ENCODE assay signal across 20 cellular contexts in genomic region chr22:17769716-17770082, GRCh38. TPM values are rescaled to one million over a fixed set of nuclear protein-coding genes. Genes with fewer than 3 reads are reported as not detected.
DNase-seq lines count a peak whose midpoint lies in the region; ATAC-seq, FAIRE-seq and TF ChIP-seq lines count a peak whose summit lies in the region.
"Had no signal": no experiment of that assay in that cellular context is flagged by ENCODE, and none has a peak within 500 bp of the region (broad histone marks: within the 10 kb centered on the region; RNA-seq: fewer than 3 reads in every experiment).

No MANE protein-coding gene starts in this region.

- no peak overlapping the region for H3K56ac ChIP-seq in H1 (replicated peaks; ENCODE audit: insufficient read length, low read depth, low read length)

- no peaks in the 10 kb centered on the region for H3K36me3 ChIP-seq in CD4-positive, CD25-positive, alpha-beta regulatory T cell (ENCODE audit: control insufficient read depth, insufficient read depth, low read length)
- peaks cover 36% of the 10 kb centered on the region for H3K36me3 ChIP-seq in KOPT-K1 (ENCODE audit: insufficient read depth, low read length)
- no peaks in the 10 kb centered on the region for H3K36me3 ChIP-seq in H1 (ENCODE audit: control insufficient read depth in 2 of 4, insufficient read depth in 4 of 4, low read length in 3 of 4)
- peaks cover 15% of the 10 kb centered on the region for H3K36me3 ChIP-seq in neutrophil
- no peaks in the 10 kb centered on the region; the same call in 1 of the 2 replicates for H3K36me3 ChIP-seq in Karpas-422 (ENCODE audit: insufficient read depth, low read length)
- H3K36me3 ChIP-seq: brain microvascular endothelial cell, esophagus squamous epithelium, gastrocnemius medialis, ovary had no signal

- H3K4me1 ChIP-seq in CD4-positive, CD25-positive, alpha-beta regulatory T cell (ENCODE audit: control insufficient read depth, insufficient read depth, low read length, poor library complexity, severe bottlenecking): peaks cover 47% of the 10 kb centered on the region
- H3K4me1 ChIP-seq in H1 (replicated peaks in 1 of 4; ENCODE audit: control insufficient read depth in 3 of 4, insufficient read depth in 4 of 4, low read length in 3 of 4) (peaks cover 5 to 15% (median 12%) of the 10 kb centered on the region in 4 experiments), neutrophil (ENCODE audit: control insufficient read depth in 1 of 2, insufficient read depth in 1 of 2, low read depth in 1 of 2, low read length in 1 of 2) (peaks cover 68 to 69% of the 10 kb centered on the region in 2 experiments), Karpas-422 (ENCODE audit: low read length) (peaks cover 22% of the 10 kb centered on the region)

- no peak overlapping the region for H3K14ac ChIP-seq in H1 (ENCODE audit: insufficient read length)

- no peaks in the 10 kb centered on the region for H3K9me3 ChIP-seq in CD4-positive, CD25-positive, alpha-beta regulatory T cell (ENCODE audit: control insufficient read depth in 2 of 2, low read length in 2 of 2)
- H3K9me3 ChIP-seq in KOPT-K1 (ENCODE audit: insufficient read depth, low read length, poor library complexity, severe bottlenecking) (no peaks in the 10 kb centered on the region), H1 (ENCODE audit: insufficient read depth in 2 of 2, low read depth in 1 of 2, low read length in 1 of 2) (no peaks in the 10 kb centered on the region), neutrophil (no peaks in the 10 kb centered on the region), Karpas-422 (ENCODE audit: low read length) (no peaks in the 10 kb centered on the region)
- H3K9me3 ChIP-seq: esophagus squamous epithelium, gastrocnemius medialis, ovary had no signal

- H2AK5ac ChIP-seq in H1 (ENCODE audit: low read depth, low read length): no peak overlapping the region

- no peak overlapping the region for H2BK20ac ChIP-seq in H1 (ENCODE audit: low read length)

- H3K27me3 Mint-ChIP-seq in CD4-positive, CD25-positive, alpha-beta regulatory T cell: peaks cover 5% of the 10 kb centered on the region

- H3K23ac ChIP-seq in H1 (ENCODE audit: insufficient read length): no peak overlapping the region

- H2BK15ac ChIP-seq in H1 (ENCODE audit: low read length): no peak overlapping the region

- TF ChIP-seq POLR2A in H1 (IDR thresholded peaks at IDR 0.05; ENCODE audit: control extremely low read depth in 1 of 2, low read depth in 2 of 2, low read length in 2 of 2): no peak

- FAIRE-seq in H1 (lab: Jason Lieb, UNC): no peak
- FAIRE-seq: GM12891 had no signal

- POLR2A ChIA-PET in H1 (lab: Charles Lee; ENCODE audit: partially characterized antibody): interaction anchor here (1.0 to 1.6 kb wide), 2 partner anchors 17 to 24 kb away, joined by 4 read pairs; no protein-coding TSS in a partner anchor

- H4K91ac ChIP-seq in H1 (replicated peaks; ENCODE audit: insufficient read length, low read length): no peak overlapping the region

- no peak overlapping the region for H3K4ac ChIP-seq in H1 (replicated peaks; ENCODE audit: insufficient read length, low read depth, low read length)

- peaks cover 5% of the 10 kb centered on the region for H3K36me3 Mint-ChIP-seq in CD4-positive, CD25-positive, alpha-beta regulatory T cell
- H3K36me3 Mint-ChIP-seq: IgD-negative memory B cell had no signal

- H3K27ac ChIP-seq in CD4-positive, CD25-positive, alpha-beta regulatory T cell (ENCODE audit: insufficient read depth, low read length, poor library complexity, severe bottlenecking): no peak overlapping the region
- H3K27ac ChIP-seq in KOPT-K1 (ENCODE audit: low read depth, low read length, poor library complexity, severe bottlenecking) (peak overlapping the region; percentile 22), H1 (ENCODE audit: low read depth, low read length) (no peak overlapping the region), neutrophil (peak overlapping the region; percentile 100), Karpas-422 (ENCODE audit: low read length) (no peak overlapping the region)
- H3K27ac ChIP-seq: brain microvascular endothelial cell, C4-2B, esophagus squamous epithelium, ovary had no signal

- no peak overlapping the region for H2BK120ac ChIP-seq in H1 (replicated peaks; ENCODE audit: low read depth, low read length)

- no peak overlapping the region for H3K4me3 ChIP-seq in CD4-positive, CD25-positive, alpha-beta regulatory T cell (ENCODE audit: low read depth, low read length)
- no peak overlapping the region for H3K4me3 ChIP-seq in H1 (ENCODE audit: extremely low read depth in 1 of 4, insufficient read depth in 2 of 4, low read depth in 3 of 4, low read length in 4 of 4)
- peak overlapping the region; percentile 87 to 99 for H3K4me3 ChIP-seq in neutrophil (ENCODE audit: low read depth in 1 of 2, low read length in 1 of 2)
- no peak overlapping the region for H3K4me3 ChIP-seq in Karpas-422 (ENCODE audit: low read length)
- H3K4me3 ChIP-seq: esophagus squamous epithelium, gastrocnemius medialis, ovary had no signal

- H4K8ac ChIP-seq in H1 (ENCODE audit: extremely low read depth, insufficient read depth, low read length): peak overlapping the region; percentile 41

- TF ChIP-seq CTCF in H1 (IDR thresholded peaks at IDR 0.05; ENCODE audit: control extremely low read depth in 1 of 3, insufficient read depth in 1 of 3, low read depth in 1 of 3, low read length in 3 of 3) (no peak), neutrophil (IDR thresholded peaks at IDR 0.05) (no peak)

- H3K9me3 Mint-ChIP-seq in CD4-positive, CD25-positive, alpha-beta regulatory T cell: no peaks in the 10 kb centered on the region
- H3K9me3 Mint-ChIP-seq: endodermal cell, IgD-negative memory B cell had no signal

- no peak for DNase-seq in CD4-positive, CD25-positive, alpha-beta regulatory T cell
- no peak for DNase-seq in H1 (ENCODE audit: low read depth in 1 of 2, low spot score in 2 of 2)
- no peak for DNase-seq in NCI-H2029 (lab: John Stamatoyannopoulos, UW)
- no peak for DNase-seq in Karpas-422
- DNase-seq: ACHN, brain microvascular endothelial cell, DMS79, esophagus squamous epithelium, gastrocnemius medialis, islet precursor cell, ovary had no signal

- no peak overlapping the region for H4K5ac ChIP-seq in H1 (ENCODE audit: insufficient read length, low read depth, low read length)

- no peak for TF ChIP-seq RAD21 in H1 (IDR thresholded peaks at IDR 0.05 in 1 of 2, conservative IDR thresholded peaks at IDR 0.05 in 1 of 2; ENCODE audit: low read depth in 2 of 2, low read length in 2 of 2)

- H3K79me2 ChIP-seq in H1 (ENCODE audit: control insufficient read depth in 1 of 2, insufficient read depth in 2 of 2, low read length in 2 of 2): peaks cover 0 to 53% of the 10 kb centered on the region in 2 experiments; a peak in 1 of 4 replicates
- peaks cover 88% of the 10 kb centered on the region for H3K79me2 ChIP-seq in Karpas-422 (ENCODE audit: low read length)

- CTCF ChIA-PET in H1 (lab: Charles Lee; ENCODE audit: partially characterized antibody): interaction anchor here (0.8 to 4.9 kb wide), 7 partner anchors 12 to 27 kb away, joined by 3 to 36 read pairs (median 5); no protein-coding TSS in a partner anchor

- no peaks in the 10 kb centered on the region for H3K27me3 ChIP-seq in CD4-positive, CD25-positive, alpha-beta regulatory T cell (ENCODE audit: control insufficient read depth, insufficient read depth, low read length)
- H3K27me3 ChIP-seq in H1 (replicated peaks in 1 of 4; ENCODE audit: control insufficient read depth in 3 of 4, extremely low read depth in 1 of 4, insufficient read depth in 3 of 4, low read length in 3 of 4) (no peaks in the 10 kb centered on the region), neutrophil (no peaks in the 10 kb centered on the region), Karpas-422 (ENCODE audit: low read length) (no peaks in the 10 kb centered on the region)
- H3K27me3 ChIP-seq: brain microvascular endothelial cell, esophagus squamous epithelium, gastrocnemius medialis, ovary had no signal

- peak overlapping the region in 2 of 4 donors; percentile 6 to 73 for H3K4me3 Mint-ChIP-seq in CD4-positive, CD25-positive, alpha-beta regulatory T cell
- H3K4me3 Mint-ChIP-seq: endodermal cell had no signal

- no peak overlapping the region for H3K9ac ChIP-seq in H1 (replicated peaks in 1 of 4; ENCODE audit: extremely low read depth in 1 of 4, low read depth in 3 of 4, low read length in 3 of 4)
- H3K9ac ChIP-seq in Karpas-422 (ENCODE audit: low read length): no peak overlapping the region

- peaks cover 2 to 11% of the 10 kb centered on the region in 2 experiments for H4K20me1 ChIP-seq in H1 (replicated peaks in 1 of 2; ENCODE audit: control insufficient read depth in 1 of 2, insufficient read depth in 2 of 2, low read length in 2 of 2)
- H4K20me1 ChIP-seq in Karpas-422 (ENCODE audit: insufficient read depth, low read depth, low read length): peaks cover 22% of the 10 kb centered on the region

- peaks cover 11% of the 10 kb centered on the region for H3K23me2 ChIP-seq in H1 (ENCODE audit: low read depth, low read length)

- ATAC-seq in CD4-positive, CD25-positive, alpha-beta regulatory T cell (ENCODE audit: low read depth in 2 of 2): no peak
- ATAC-seq in GM21526 (IDR thresholded peaks at IDR 0.05; ENCODE audit: low FRiP score, unreplicated experiment) (no peak), GM19395 (IDR thresholded peaks at IDR 0.05; ENCODE audit: unreplicated experiment) (no peak)
- ATAC-seq: gastrocnemius medialis, sciatic nerve had no signal

- WGBS in H1 (ENCODE audit: extremely low coverage in 1 of 2, insufficient coverage in 1 of 2, insufficient read length in 1 of 2, insufficient replicate concordance in 2 of 2, low coverage in 1 of 2, low lambda C conversion rate in 2 of 2, missing lambda C conversion rate in 1 of 2), 2 experiments: 97% methylated on average over 4 of the region's 9 CpGs; no CpG with 5 or more reads in 1 of the 2 experiments

- no peak overlapping the region for H2BK12ac ChIP-seq in H1 (ENCODE audit: low read depth, low read length)

- H3K4me1 Mint-ChIP-seq in CD4-positive, CD25-positive, alpha-beta regulatory T cell: peaks cover 10 to 67% (median 32%) of the 10 kb centered on the region in 4 donors

- H3K9me2 ChIP-seq in Karpas-422 (replicated peaks; ENCODE audit: insufficient read depth, low read length): no peaks in the 10 kb centered on the region

- H2AFZ ChIP-seq in H1 (ENCODE audit: low read length): no peak overlapping the region
- no peak overlapping the region for H2AFZ ChIP-seq in Karpas-422 (ENCODE audit: low read length)

- H3K4me2 ChIP-seq in H1 (ENCODE audit: insufficient read depth in 1 of 2, low read depth in 2 of 2, low read length in 2 of 2): no peak overlapping the region
- no peak overlapping the region for H3K4me2 ChIP-seq in Karpas-422 (ENCODE audit: low read depth, low read length, poor library complexity, severe bottlenecking)

- H3K18ac ChIP-seq in H1 (ENCODE audit: extremely low read depth, low read length): no peak overlapping the region

- peak overlapping the region in 2 of 3 donors; percentile 48 to 74 for H3K27ac Mint-ChIP-seq in CD4-positive, CD25-positive, alpha-beta regulatory T cell
- H3K27ac Mint-ChIP-seq: endodermal cell had no signal

- TF ChIP-seq EP300 in H1 (IDR thresholded peaks at IDR 0.05; ENCODE audit: borderline replicate concordance in 1 of 2, low read depth in 2 of 2, low read length in 2 of 2): no peak

- H2BK5ac ChIP-seq in H1 (ENCODE audit: low read depth, low read length): no peak overlapping the region

- H3K79me1 ChIP-seq in H1 (ENCODE audit: low read depth, low read length): peaks cover 12% of the 10 kb centered on the region

RNA-seq across cellular contexts. Expression of gene BID, which starts 4.6 kb away (rescaled TPM):
- 17.6 TPM for total RNA-seq in CD4-positive, CD25-positive, alpha-beta regulatory T cell
- 10 to 100 TPM; 56.2 to 84.0 (median 71.2) TPM for polyA plus RNA-seq in CD4-positive, CD25-positive, alpha-beta regulatory T cell
- total RNA-seq in H1 (2021; fragmentation: NEBNext Ultra II Directional; extraction: Animal tissue kit (Norgen Biotek cat#: 25700)): 39.3 and 41.6 TPM in 2 replicates
- polyA plus RNA-seq in H1 (2011; rRNA removed): 114 and 133 TPM in 2 replicates
- 90.6 TPM for polyA plus RNA-seq in H1 (2011; cell fraction: cytosol; rRNA removed)
- 66.4 TPM for polyA plus RNA-seq in H1 (2011; cell fraction: nucleus; rRNA removed)
- polyA plus RNA-seq in H1 (2012, experiment 1 of 2): 33.0 to 44.6 TPM (median 43.2 TPM) in 4 replicates
- 24.4 TPM for polyA plus RNA-seq in H1 (2012, experiment 2 of 2)
- polyA plus RNA-seq in H1 (2013, experiment 1 of 2): 52.8 TPM
- 53.5 TPM for polyA plus RNA-seq in H1 (2013, experiment 2 of 2)
- polyA minus RNA-seq in H1 (2011; rRNA and poly(A)+ RNA removed): 15.5 and 15.6 TPM in 2 replicates
- 29.1 TPM for polyA minus RNA-seq in H1 (2011; cell fraction: cytosol; rRNA and poly(A)+ RNA removed)
- 14.9 TPM for polyA minus RNA-seq in H1 (2011; cell fraction: nucleus; rRNA and poly(A)+ RNA removed)
- total RNA-seq in Karpas-422 (2014; rRNA removed; shearing (Covaris generic); ENCODE audit: low replicate concordance): 51.7 and 142 TPM in 2 replicates

Comparison
In these comparisons a context has a peak if more than half of its experiments do, and no peak if none do; other contexts are left out.
1. H3K27ac ChIP-seq: peak in KOPT-K1 (single experiment) and neutrophil (single experiment); none in CD4-positive, CD25-positive, alpha-beta regulatory T cell (single experiment), H1 (single experiment) and Karpas-422 (single experiment).
2. H3K4me3 ChIP-seq: peak in neutrophil (2 of 2); none in CD4-positive, CD25-positive, alpha-beta regulatory T cell (single experiment), H1 (0 of 4) and Karpas-422 (single experiment).